Comparison of ENCODE assay signal across 1 cellular context in the genomic region with DNA sequence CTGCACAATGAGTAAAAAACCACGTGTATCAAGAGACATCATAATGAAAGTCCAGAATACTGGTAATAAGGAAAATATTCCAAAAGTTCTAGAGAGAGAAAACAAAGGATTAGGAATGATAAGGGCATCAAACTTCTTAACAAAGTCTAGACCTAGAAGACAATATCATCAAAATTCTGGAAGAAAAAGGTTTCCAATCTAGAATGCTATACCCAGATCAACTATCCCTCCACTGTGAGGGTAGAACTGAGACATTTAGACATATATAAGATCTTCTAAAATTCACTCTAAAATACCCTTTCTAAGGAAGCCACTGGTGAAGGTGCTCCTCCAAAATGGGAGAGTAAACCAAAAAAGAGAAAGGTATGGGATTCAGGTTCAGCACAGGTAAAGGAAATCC.
TF ChIP-seq lines count a peak whose summit lies in the region.

No MANE protein-coding gene starts in this region.

TF ChIP-seq in GM12878, 131 proteins besides CTCF, POLR2A, EP300 and RAD21:
- TF ChIP-seq, protein P1, sequence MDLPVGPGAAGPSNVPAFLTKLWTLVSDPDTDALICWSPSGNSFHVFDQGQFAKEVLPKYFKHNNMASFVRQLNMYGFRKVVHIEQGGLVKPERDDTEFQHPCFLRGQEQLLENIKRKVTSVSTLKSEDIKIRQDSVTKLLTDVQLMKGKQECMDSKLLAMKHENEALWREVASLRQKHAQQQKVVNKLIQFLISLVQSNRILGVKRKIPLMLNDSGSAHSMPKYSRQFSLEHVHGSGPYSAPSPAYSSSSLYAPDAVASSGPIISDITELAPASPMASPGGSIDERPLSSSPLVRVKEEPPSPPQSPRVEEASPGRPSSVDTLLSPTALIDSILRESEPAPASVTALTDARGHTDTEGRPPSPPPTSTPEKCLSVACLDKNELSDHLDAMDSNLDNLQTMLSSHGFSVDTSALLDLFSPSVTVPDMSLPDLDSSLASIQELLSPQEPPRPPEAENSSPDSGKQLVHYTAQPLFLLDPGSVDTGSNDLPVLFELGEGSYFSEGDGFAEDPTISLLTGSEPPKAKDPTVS (IDR thresholded peaks at IDR 0.05; ENCODE audit: low read depth, low read length), result no peak
- no peak for TF ChIP-seq NFXL1 (IDR thresholded peaks at IDR 0.05; ENCODE audit: borderline replicate concordance)
- no peak for TF ChIP-seq BRCA1 (IDR thresholded peaks at IDR 0.05; ENCODE audit: low read depth, low read length)
- TF ChIP-seq TCF7 (IDR thresholded peaks at IDR 0.05; ENCODE audit: borderline replicate concordance), result no peak
